ENCODE assay signal across 1 cellular context in genomic region chr10:24858244-24858907, GRCh38.
TF ChIP-seq lines count a peak whose summit lies in the region.

No MANE protein-coding gene starts in this region.

TF ChIP-seq in K562, 482 proteins besides CTCF, POLR2A, EP300 and RAD21 (continued from another document):
- TF ChIP-seq RREB1 (CRISPR knock-in tag; IDR thresholded peaks at IDR 0.05) (no peak), SLC30A9 (CRISPR knock-in tag; IDR thresholded peaks at IDR 0.05) (no peak), RBM17 (IDR thresholded peaks at IDR 0.05; ENCODE audit: borderline replicate concordance, low read depth, low read length) (no peak), C11orf30 (IDR thresholded peaks at IDR 0.05; ENCODE audit: low read depth) (no peak), MITF (IDR thresholded peaks at IDR 0.05) (no peak), MAX (CRISPR knock-in tag; IDR thresholded peaks at IDR 0.05) (no peak), POLR3G (IDR thresholded peaks at IDR 0.05; ENCODE audit: extremely low read depth, insufficient read length, insufficient replicate concordance) (no peak), COPS2 (conservative IDR thresholded peaks at IDR 0.05) (no peak), CUX1 (CRISPR knock-in tag; IDR thresholded peaks at IDR 0.05) (no peak), HIVEP1 (CRISPR knock-in tag; IDR thresholded peaks at IDR 0.05) (no peak), E4F1 (CRISPR knock-in tag; IDR thresholded peaks at IDR 0.05; ENCODE audit: borderline replicate concordance) (no peak), ZNF311 (CRISPR knock-in tag; IDR thresholded peaks at IDR 0.05) (no peak)
TF ChIP-seq in K562: peak in this region for 0.
